ENCODE assay signal across 4 cellular contexts in genomic region chr11:1815751-1816150, GRCh38. TPM values are rescaled to one million over a fixed set of nuclear protein-coding genes. Genes with fewer than 3 reads are reported as not detected.
"Had no signal": no experiment of that assay in that cellular context is flagged by ENCODE, and none has a peak within 500 bp of the region (broad histone marks: within the 10 kb centered on the region; RNA-seq: fewer than 3 reads in every experiment).

No MANE protein-coding gene starts in this region.

- H3K4me3 ChIP-seq: GM12878 had no signal

- ATAC-seq: GM12878 had no signal

- DNase-seq: GDM1, GF-D8 had no signal

RNA-seq across cellular contexts. Expression of gene SYT8, which starts 19.0 kb away (rescaled TPM):
- total RNA-seq: G401, GM12878 had no signal

RNA-seq across cellular contexts. Expression of gene TNNI2, which starts 23.0 kb away (rescaled TPM):
- total RNA-seq: G401 had no signal
